In the genomic region with DNA sequence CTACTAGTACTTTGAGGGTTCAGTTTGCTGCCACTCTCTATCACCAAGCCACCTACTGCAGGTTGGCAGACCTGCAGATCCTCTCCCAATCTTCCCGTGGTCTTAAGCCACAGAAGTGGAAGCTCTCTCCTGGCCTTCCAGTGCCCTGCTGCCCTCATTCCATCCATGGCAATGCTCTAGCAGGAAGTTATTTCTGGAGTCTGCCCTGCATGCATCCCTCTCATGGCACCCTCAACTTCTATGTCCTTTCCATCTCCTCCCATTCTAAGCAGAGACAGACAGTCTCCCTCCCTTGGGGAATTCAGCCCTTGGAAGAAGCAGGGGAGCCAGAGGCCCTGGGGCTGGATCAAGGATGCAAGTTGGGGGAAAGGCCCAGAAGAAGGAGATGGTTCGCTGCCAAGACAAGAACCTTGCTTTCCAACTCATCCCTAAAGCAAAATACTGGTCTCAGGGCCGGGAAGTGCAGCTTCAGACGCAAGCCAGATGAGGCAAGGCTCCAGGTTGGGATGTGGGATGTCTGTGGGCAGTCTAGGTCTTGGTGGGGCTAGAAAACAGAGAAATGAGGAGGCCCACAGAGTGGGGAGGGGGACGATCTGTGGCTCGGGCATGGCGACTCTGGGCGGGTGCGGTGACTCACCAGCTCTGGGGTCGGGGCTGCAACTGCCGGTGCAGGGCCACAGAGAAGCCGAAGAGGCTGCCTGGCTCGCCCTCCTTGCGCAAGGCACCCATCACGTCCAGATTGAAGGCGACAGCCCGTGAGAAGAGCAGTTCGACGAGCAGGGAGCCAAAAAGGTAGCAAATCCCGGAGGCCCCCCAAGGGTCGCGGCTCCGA, we compare ENCODE assay signal across 6 cellular contexts. TPM values are rescaled to one million over a fixed set of nuclear protein-coding genes. Genes with fewer than 3 reads are reported as not detected.
DNase-seq lines count a peak whose midpoint lies in the region; ATAC-seq and TF ChIP-seq lines count a peak whose summit lies in the region.

No MANE protein-coding gene starts in this region.

- H3K27ac Mint-ChIP-seq in activated CD4-positive, alpha-beta T cell treated with anti-CD3 and anti-CD28 coated beads, Interleukin-2, amount 10 ng/mL, durations not matched to agents 24 days and 14 days: no peak overlapping the region
- H3K27ac Mint-ChIP-seq in stimulated activated naive CD8-positive, alpha-beta T cell treated with anti-CD3 and anti-CD28 coated beads, Interleukin-15, Interleukin-2, amounts not matched to agents 100 ng/mL and 50 ng/mL, for 24 hours: no peak overlapping the region

- H3K4me1 Mint-ChIP-seq in activated CD4-positive, alpha-beta T cell treated with anti-CD3 and anti-CD28 coated beads, Interleukin-2, amount 10 ng/mL, durations not matched to agents 24 days and 14 days: peaks cover 13% of the 10 kb centered on the region
- H3K4me1 Mint-ChIP-seq in stimulated activated naive CD8-positive, alpha-beta T cell treated with anti-CD3 and anti-CD28 coated beads, Interleukin-15, Interleukin-2, amounts not matched to agents 100 ng/mL and 50 ng/mL, for 24 hours (ENCODE audit: low read depth): peaks cover 18% of the 10 kb centered on the region

- no peaks in the 10 kb centered on the region for H3K9me3 Mint-ChIP-seq in activated CD4-positive, alpha-beta T cell treated with anti-CD3 and anti-CD28 coated beads, Interleukin-2, amount 10 ng/mL, durations not matched to agents 24 days and 14 days
- no peaks in the 10 kb centered on the region for H3K9me3 Mint-ChIP-seq in stimulated activated naive CD8-positive, alpha-beta T cell treated with anti-CD3 and anti-CD28 coated beads, Interleukin-15, Interleukin-2, amounts not matched to agents 100 ng/mL and 50 ng/mL, for 24 hours

- peak overlapping the region; percentile 81 for H3K4me3 Mint-ChIP-seq in activated CD4-positive, alpha-beta T cell treated with anti-CD3 and anti-CD28 coated beads, Interleukin-2, amount 10 ng/mL, durations not matched to agents 24 days and 14 days
- peak overlapping the region; percentile 32 for H3K4me3 Mint-ChIP-seq in stimulated activated naive CD8-positive, alpha-beta T cell treated with anti-CD3 and anti-CD28 coated beads, Interleukin-15, Interleukin-2, amounts not matched to agents 100 ng/mL and 50 ng/mL, for 24 hours

- no peaks in the 10 kb centered on the region for H3K36me3 Mint-ChIP-seq in activated CD4-positive, alpha-beta T cell treated with anti-CD3 and anti-CD28 coated beads, Interleukin-2, amount 10 ng/mL, durations not matched to agents 24 days and 14 days (ENCODE audit: low read depth)
- H3K36me3 Mint-ChIP-seq in stimulated activated naive CD8-positive, alpha-beta T cell treated with anti-CD3 and anti-CD28 coated beads, Interleukin-15, Interleukin-2, amounts not matched to agents 100 ng/mL and 50 ng/mL, for 24 hours (ENCODE audit: low read depth): no peaks in the 10 kb centered on the region

- no peak for TF ChIP-seq CTCF in foreskin fibroblast (IDR thresholded peaks at IDR 0.05; ENCODE audit: low read depth, low read length)

- intact Hi-C loops in activated CD4-positive, alpha-beta T cell treated with anti-CD3 and anti-CD28 coated beads, Interleukin-2, amount 10 ng/mL, durations not matched to agents 24 days and 14 days (cut with micrococcal nuclease): loop anchor here (1.0 kb wide), 1 partner anchor 9 kb away; a partner anchor contains a TSS

- H3K27me3 Mint-ChIP-seq in activated CD4-positive, alpha-beta T cell treated with anti-CD3 and anti-CD28 coated beads, Interleukin-2, amount 10 ng/mL, durations not matched to agents 24 days and 14 days: peaks cover 59% of the 10 kb centered on the region
- H3K27me3 Mint-ChIP-seq in stimulated activated naive CD8-positive, alpha-beta T cell treated with anti-CD3 and anti-CD28 coated beads, Interleukin-15, Interleukin-2, amounts not matched to agents 100 ng/mL and 50 ng/mL, for 24 hours: peaks cover 37% of the 10 kb centered on the region

- no peak for ATAC-seq in GM19452 (IDR thresholded peaks at IDR 0.05; ENCODE audit: unreplicated experiment)

- H3K4me3 ChIP-seq in foreskin fibroblast (ENCODE audit: low read depth in 1 of 2, low read length in 2 of 2): peak overlapping the region; percentile 52 to 66

- DNase-seq in activated CD4-positive, alpha-beta T cell treated with anti-CD3 and anti-CD28 coated beads, Interleukin-2, amount 10 ng/mL, durations not matched to agents 24 days and 14 days: no peak
- DNase-seq in activated CD4-positive, alpha-beta T cell treated with anti-CD3 and anti-CD28 coated beads, Interleukin-2, amount 50 U/mL, for 4 hours: no peak
- peak in 1 of 2 donors; percentile 61 for DNase-seq in foreskin fibroblast
- DNase-seq in NCI-H2196 treated with DMSO at 0.1 percent for 48 hours (lab: John Stamatoyannopoulos, UW; ENCODE audit: unreplicated experiment): no peak

RNA-seq across cellular contexts. Expression of a gene that starts 0.6 kb away (rescaled TPM):
- total RNA-seq in activated CD4-positive, alpha-beta T cell treated with anti-CD3 and anti-CD28 coated beads, Interleukin-2, amount 10 ng/mL, durations not matched to agents 24 days and 14 days: 0.65 and 1.5 TPM in 2 replicates

RNA-seq across cellular contexts. Expression of a gene that starts 8.8 kb away (rescaled TPM):
- 62.7 and 64.8 TPM in 2 replicates for total RNA-seq in activated CD4-positive, alpha-beta T cell treated with anti-CD3 and anti-CD28 coated beads, Interleukin-2, amount 10 ng/mL, durations not matched to agents 24 days and 14 days

RNA-seq across cellular contexts. Expression of a gene that starts 13.1 kb away (rescaled TPM):
- total RNA-seq in activated CD4-positive, alpha-beta T cell treated with anti-CD3 and anti-CD28 coated beads, Interleukin-2, amount 10 ng/mL, durations not matched to agents 24 days and 14 days: 7.1 and 8.4 TPM in 2 replicates

RNA-seq across cellular contexts. Expression of a gene that starts 21.8 kb away (rescaled TPM):
- total RNA-seq in activated CD4-positive, alpha-beta T cell treated with anti-CD3 and anti-CD28 coated beads, Interleukin-2, amount 10 ng/mL, durations not matched to agents 24 days and 14 days: 190 and 196 TPM in 2 replicates

RNA-seq across cellular contexts. Expression of a gene that starts 35.9 kb away (rescaled TPM):
- total RNA-seq in activated CD4-positive, alpha-beta T cell treated with anti-CD3 and anti-CD28 coated beads, Interleukin-2, amount 10 ng/mL, durations not matched to agents 24 days and 14 days: 14.3 and 15.1 TPM in 2 replicates
